ENCODE assay signal across 19 cellular contexts in genomic region chr19:4541114-4541805, GRCh38. TPM values are rescaled to one million over a fixed set of nuclear protein-coding genes. Genes with fewer than 3 reads are reported as not detected.
"Had no signal": no experiment of that assay in that cellular context is flagged by ENCODE, and none has a peak within 500 bp of the region (broad histone marks: within the 10 kb centered on the region; RNA-seq: fewer than 3 reads in every experiment).

No MANE protein-coding gene starts in this region.

- H3K36me3 Mint-ChIP-seq: activated CD8-positive, alpha-beta memory T cell treated with anti-CD3 and anti-CD28 coated beads, Interleukin-2, amount 10 ng/mL, durations not matched to agents 7 days and 5 days had no signal

- H3K9me3 ChIP-seq: body of pancreas, uterus had no signal

- H3K4me3 Mint-ChIP-seq: activated CD8-positive, alpha-beta memory T cell treated with anti-CD3 and anti-CD28 coated beads, Interleukin-2, amount 10 ng/mL, durations not matched to agents 7 days and 5 days; activated T-cell treated with anti-CD3 and anti-CD28 coated beads, Interleukin-2, amount 50 U/mL, for 24 hours; nephron progenitor cell had no signal

- DNase-seq: activated CD4-positive, alpha-beta T cell treated with anti-CD3 and anti-CD28 coated beads, Interleukin-2, amount 50 U/mL, for 4 hours; activated CD8-positive, alpha-beta memory T cell treated with anti-CD3 and anti-CD28 coated beads, Interleukin-2, amount 10 ng/mL, durations not matched to agents 7 days and 5 days; activated effector memory CD4-positive, alpha-beta T cell treated with anti-CD3 and anti-CD28 coated beads, Interleukin-2, amount 50 U/mL, for 16 hours; activated T-cell treated with anti-CD3 and anti-CD28 coated beads, Interleukin-2, amount 50 U/mL, for 24 hours; amniotic stem cell; body of pancreas; central memory CD4-positive, alpha-beta T cell; erythroblast; hippocampal formation; mammary epithelial cell; nephron progenitor cell; retina; stomach; uterus had no signal

- H3K27ac Mint-ChIP-seq: activated CD8-positive, alpha-beta memory T cell treated with anti-CD3 and anti-CD28 coated beads, Interleukin-2, amount 10 ng/mL, durations not matched to agents 7 days and 5 days; activated naive CD4-positive, alpha-beta T cell treated with anti-CD3 and anti-CD28 coated beads, Interleukin-2, amount 50 U/mL, for 72 hours; activated T-cell treated with anti-CD3 and anti-CD28 coated beads, Interleukin-2, amount 50 U/mL, for 24 hours; nephron progenitor cell had no signal

- H3K36me3 ChIP-seq: stomach, uterus had no signal

- H3K27me3 ChIP-seq: body of pancreas, uterus had no signal

- H3K27ac ChIP-seq: parathyroid adenoma, uterus had no signal

- H3K9me3 Mint-ChIP-seq: activated T-cell treated with anti-CD3 and anti-CD28 coated beads, Interleukin-2, amount 50 U/mL, for 24 hours had no signal

- H3K4me1 ChIP-seq: parathyroid adenoma, uterus had no signal

- ATAC-seq: activated CD4-positive, CD25-positive, alpha-beta regulatory T cell treated with anti-CD3 and anti-CD28 coated beads, Interleukin-2, amount 50 U/mL, for 24 hours; activated CD8-positive, alpha-beta memory T cell treated with anti-CD3 and anti-CD28 coated beads, Interleukin-2, amount 10 ng/mL, durations not matched to agents 7 days and 5 days; activated naive CD4-positive, alpha-beta T cell treated with anti-CD3 and anti-CD28 coated beads, Interleukin-2, amount 50 U/mL, for 72 hours; body of pancreas had no signal

- H3K27me3 Mint-ChIP-seq: activated CD8-positive, alpha-beta memory T cell treated with anti-CD3 and anti-CD28 coated beads, Interleukin-2, amount 10 ng/mL, durations not matched to agents 7 days and 5 days had no signal

- H3K4me3 ChIP-seq: body of pancreas, coronary artery, uterus had no signal

RNA-seq across cellular contexts. Expression of gene LRG1, which starts 1.4 kb away (rescaled TPM):
- total RNA-seq: mammary epithelial cell had no signal
- polyA plus RNA-seq: mammary epithelial cell had no signal

RNA-seq across cellular contexts. Expression of gene PLIN5, which starts 6.2 kb away (rescaled TPM):
- total RNA-seq: activated CD8-positive, alpha-beta memory T cell treated with anti-CD3 and anti-CD28 coated beads, Interleukin-2, amount 10 ng/mL, durations not matched to agents 7 days and 5 days; T-helper 2 cell treated with Interferon-gamma antibody and Interleukin-4, amounts not matched to agents 100 ng/mL and 5 ng/mL, for 36 hours had no signal
- polyA plus RNA-seq: mammary epithelial cell had no signal

RNA-seq across cellular contexts. Expression of gene SEMA6B, which starts 18.2 kb away (rescaled TPM):
- total RNA-seq: activated CD8-positive, alpha-beta memory T cell treated with anti-CD3 and anti-CD28 coated beads, Interleukin-2, amount 10 ng/mL, durations not matched to agents 7 days and 5 days; activated naive CD4-positive, alpha-beta T cell treated with anti-CD3 and anti-CD28 coated beads, Interleukin-2, amount 50 U/mL, for 72 hours; T-helper 2 cell treated with Interferon-gamma antibody and Interleukin-4, amounts not matched to agents 100 ng/mL and 5 ng/mL, for 36 hours had no signal

RNA-seq across cellular contexts. Expression of gene PLIN4, which starts 23.0 kb away (rescaled TPM):
- total RNA-seq: activated CD8-positive, alpha-beta memory T cell treated with anti-CD3 and anti-CD28 coated beads, Interleukin-2, amount 10 ng/mL, durations not matched to agents 7 days and 5 days; T-helper 2 cell treated with Interferon-gamma antibody and Interleukin-4, amounts not matched to agents 100 ng/mL and 5 ng/mL, for 36 hours had no signal
